24 cellular contexts compared by ENCODE assay signal in genomic region chrX:31871989-31872388, GRCh38.
A peak's percentile ranks its signal among the peaks of the same experiment; 100 is the strongest.
DNase-seq lines count a peak whose midpoint lies in the region; ATAC-seq, FAIRE-seq and TF ChIP-seq lines count a peak whose summit lies in the region.
"Had no signal": no experiment of that assay in that cellular context is flagged by ENCODE, and none has a peak within 500 bp of the region (broad histone marks: within the 10 kb centered on the region; RNA-seq: fewer than 3 reads in every experiment).

No MANE protein-coding gene starts in this region.

- H3K27me3 ChIP-seq in H9 (ENCODE audit: insufficient read depth, low read length) (no peaks in the 10 kb centered on the region), K562 (ENCODE audit: control insufficient read depth in 2 of 2, insufficient read depth in 2 of 2, low read length in 2 of 2) (no peaks in the 10 kb centered on the region), heart right ventricle (no peaks in the 10 kb centered on the region)
- H3K27me3 ChIP-seq: transverse colon had no signal

- TF ChIP-seq POLR2A in K562 (conservative IDR thresholded peaks at IDR 0.05) = no peak

- H3K9me3 ChIP-seq in H9 (ENCODE audit: control insufficient read depth, low read depth, low read length) (no peaks in the 10 kb centered on the region), K562 (replicated peaks; ENCODE audit: control insufficient read depth, insufficient read depth, low read depth, low read length) (no peaks in the 10 kb centered on the region), heart right ventricle (no peaks in the 10 kb centered on the region)
- H3K9me3 ChIP-seq: transverse colon had no signal

- H3K9me1 ChIP-seq in K562 (ENCODE audit: control insufficient read depth, insufficient read depth, low read length) = no peaks in the 10 kb centered on the region

- H3K27ac ChIP-seq in H9 (ENCODE audit: insufficient read length, low read depth, low read length) (no peak overlapping the region), K562 (ENCODE audit: extremely low read depth, low read depth, low read length) (no peak overlapping the region), heart right ventricle (peak overlapping the region in 3 of 10 donors; percentile 15 to 35 (median 19))
- H3K27ac ChIP-seq: parathyroid adenoma, skin epidermis, transverse colon had no signal

- H3K4ac ChIP-seq in H9 (ENCODE audit: low read depth, low read length) = no peak overlapping the region

- H2AFZ ChIP-seq in H9 (ENCODE audit: low read length) (no peak overlapping the region), K562 (ENCODE audit: low read depth, low read length) (no peak overlapping the region)
- H2AFZ ChIP-seq: parathyroid adenoma had no signal

- H3K23me2 ChIP-seq in H9 (ENCODE audit: insufficient read length, low read depth, low read length, poor library complexity, severe bottlenecking) = no peaks in the 10 kb centered on the region

- H2BK5ac ChIP-seq in H9 (ENCODE audit: insufficient read length, low read length) = no peak overlapping the region

- H3K79me2 ChIP-seq in H9 (ENCODE audit: insufficient read depth, low read length) (no peaks in the 10 kb centered on the region), K562 (ENCODE audit: control insufficient read depth, insufficient read depth, low read length) (no peaks in the 10 kb centered on the region)
- H3K79me2 ChIP-seq: parathyroid adenoma had no signal

- no peaks in the 10 kb centered on the region for H3K79me1 ChIP-seq in H9 (ENCODE audit: insufficient read depth, low read depth, low read length, poor library complexity, severe bottlenecking)

- H3K9ac ChIP-seq in H9 (ENCODE audit: extremely low read depth, insufficient read length, low read length) (no peak overlapping the region), K562 (ENCODE audit: insufficient read depth in 1 of 2, low read depth in 2 of 2, low read length in 2 of 2) (no peak overlapping the region)
- H3K9ac ChIP-seq: parathyroid adenoma had no signal

- H3K18ac ChIP-seq in H9 (ENCODE audit: insufficient read length, low read depth, low read length) = no peak overlapping the region

- no peak overlapping the region for H3K4me3 ChIP-seq in K562
- H3K4me3 ChIP-seq in heart right ventricle = peak overlapping the region in 1 of 10 donors; percentile 14
- H3K4me3 ChIP-seq: skin epidermis, transverse colon had no signal

- H3K4me1 ChIP-seq in H9 (ENCODE audit: insufficient read depth, low read length) (no peaks in the 10 kb centered on the region; the same call in 1 of the 2 replicates), K562 (replicated peaks in 1 of 2; ENCODE audit: control insufficient read depth in 2 of 2, insufficient read depth in 2 of 2, low read length in 2 of 2) (peaks cover 0 to 8% of the 10 kb centered on the region in 2 experiments; a peak in 3 of 5 replicates), heart right ventricle (peaks cover 0 to 28% (median 8%) of the 10 kb centered on the region in 9 donors)
- H3K4me1 ChIP-seq: parathyroid adenoma, transverse colon had no signal

- DNase-seq in H9 (no peak), K562 (ENCODE audit: extremely low read depth in 1 of 4, low spot score in 3 of 4) (peak; percentile 39 to 81 (median 59)), heart right ventricle (peak in 1 of 2 donors; percentile 4), D721Med (ENCODE audit: insufficient read length, low spot score) (no peak), MCF 10A (ENCODE audit: unreplicated experiment) (no peak), AG08396 (ENCODE audit: low spot score) (no peak)
- DNase-seq: ACHN; activated CD4-positive, alpha-beta T cell treated with anti-CD3 and anti-CD28 coated beads for 48 hours; activated CD8-positive, alpha-beta memory T cell treated with anti-CD3 and anti-CD28 coated beads, Interleukin-2, amount 10 ng/mL, durations not matched to agents 7 days and 5 days; activated naive CD8-positive, alpha-beta T cell treated with anti-CD3 and anti-CD28 coated beads, Interleukin-2, amount 10 ng/mL, durations not matched to agents 7 days and 5 days; C1 segment of cervical spinal cord; mammary epithelial cell; NCI-H2171 treated with DMSO at 0.1 percent for 48 hours; stimulated activated CD4-positive, alpha-beta T cell treated with anti-CD3 and anti-CD28 coated beads, Interleukin-2, amount 100 ng/mL, for 24 hours; transverse colon had no signal

- peak; percentile 81 for TF ChIP-seq EP300 in K562 (IDR thresholded peaks at IDR 0.05; ENCODE audit: low read length)

- no peak overlapping the region for H2BK15ac ChIP-seq in H9 (ENCODE audit: low read depth, low read length)

- H3K4me1 Mint-ChIP-seq in H9 = peaks cover 6 to 7% of the 10 kb centered on the region in 2 experiments; a peak in 3 of 4 replicates
- H3K4me1 Mint-ChIP-seq in nephron = peaks cover 16% of the 10 kb centered on the region
- H3K4me1 Mint-ChIP-seq in MCF 10A (ENCODE audit: insufficient read depth, unreplicated experiment) = no peaks in the 10 kb centered on the region
- H3K4me1 Mint-ChIP-seq: activated CD8-positive, alpha-beta memory T cell treated with anti-CD3 and anti-CD28 coated beads, Interleukin-2, amount 10 ng/mL, durations not matched to agents 7 days and 5 days; activated naive CD8-positive, alpha-beta T cell treated with anti-CD3 and anti-CD28 coated beads, Interleukin-2, amount 10 ng/mL, durations not matched to agents 7 days and 5 days; activated T-helper 17 cell treated with anti-CD3 and anti-CD28 coated beads, Interleukin-2, amount 50 U/mL, for 72 hours; central memory CD8-positive, alpha-beta T cell; naive thymus-derived CD8-positive, alpha-beta T cell had no signal

- ATAC-seq in K562 (peak; percentile 99), heart right ventricle (peak in 7 of 8 donors; percentile 25 to 80 (median 56)), GM18511 (IDR thresholded peaks at IDR 0.05; ENCODE audit: unreplicated experiment) (no peak)
- ATAC-seq: activated CD8-positive, alpha-beta memory T cell treated with anti-CD3 and anti-CD28 coated beads, Interleukin-2, amount 10 ng/mL, durations not matched to agents 7 days and 5 days; activated T-helper 17 cell treated with anti-CD3 and anti-CD28 coated beads, Interleukin-2, amount 50 U/mL, for 72 hours; naive thymus-derived CD8-positive, alpha-beta T cell had no signal

- H3K27me3 Mint-ChIP-seq in H9 (ENCODE audit: low read depth) (no peaks in the 10 kb centered on the region), nephron (ENCODE audit: low read depth) (no peaks in the 10 kb centered on the region), MCF 10A (ENCODE audit: insufficient read depth, unreplicated experiment) (peaks cover 40% of the 10 kb centered on the region)
- H3K27me3 Mint-ChIP-seq: activated CD8-positive, alpha-beta memory T cell treated with anti-CD3 and anti-CD28 coated beads, Interleukin-2, amount 10 ng/mL, durations not matched to agents 7 days and 5 days; activated naive CD8-positive, alpha-beta T cell treated with anti-CD3 and anti-CD28 coated beads, Interleukin-2, amount 10 ng/mL, durations not matched to agents 7 days and 5 days; activated T-helper 17 cell treated with anti-CD3 and anti-CD28 coated beads, Interleukin-2, amount 50 U/mL, for 72 hours; central memory CD8-positive, alpha-beta T cell; naive thymus-derived CD8-positive, alpha-beta T cell; stimulated activated naive CD8-positive, alpha-beta T cell treated with anti-CD3 and anti-CD28 coated beads, Interleukin-15, Interleukin-2, amounts not matched to agents 100 ng/mL and 50 ng/mL, for 24 hours had no signal

- H2AK5ac ChIP-seq in H9 (ENCODE audit: insufficient read length, low read length) = no peak overlapping the region

- H3K4me2 ChIP-seq in H9 (ENCODE audit: insufficient read depth, insufficient read length, low read length) = no peak overlapping the region
- H3K4me2 ChIP-seq in K562 (ENCODE audit: insufficient read depth, low read length) = no peak overlapping the region

- no peak overlapping the region for H2BK20ac ChIP-seq in H9 (ENCODE audit: low read depth, low read length, poor library complexity, severe bottlenecking)

- H4K91ac ChIP-seq in H9 (ENCODE audit: insufficient read length, low read depth, low read length) = no peak overlapping the region

- H4K20me1 ChIP-seq in H9 (ENCODE audit: control insufficient read depth, insufficient read depth, insufficient read length) (no peaks in the 10 kb centered on the region), K562 (replicated peaks; ENCODE audit: control insufficient read depth, insufficient read depth, low read length) (no peaks in the 10 kb centered on the region)

- H3K27ac Mint-ChIP-seq in H9 = peak overlapping the region in 2 of 3 experiments; percentile 44 to 59; a peak in 1 of 7 replicates
- H3K27ac Mint-ChIP-seq in nephron = peak overlapping the region; percentile 91 to 94 (median 92)
- no peak overlapping the region for H3K27ac Mint-ChIP-seq in MCF 10A (ENCODE audit: low read depth, unreplicated experiment)
- H3K27ac Mint-ChIP-seq: activated CD8-positive, alpha-beta memory T cell treated with anti-CD3 and anti-CD28 coated beads, Interleukin-2, amount 10 ng/mL, durations not matched to agents 7 days and 5 days; activated naive CD8-positive, alpha-beta T cell treated with anti-CD3 and anti-CD28 coated beads, Interleukin-2, amount 10 ng/mL, durations not matched to agents 7 days and 5 days; activated T-helper 17 cell treated with anti-CD3 and anti-CD28 coated beads, Interleukin-2, amount 50 U/mL, for 72 hours; naive thymus-derived CD8-positive, alpha-beta T cell; stimulated activated naive CD8-positive, alpha-beta T cell treated with anti-CD3 and anti-CD28 coated beads, Interleukin-15, Interleukin-2, amounts not matched to agents 100 ng/mL and 50 ng/mL, for 24 hours had no signal

- H3K9me3 Mint-ChIP-seq in H9 (peaks cover 19 to 25% of the 10 kb centered on the region in 2 experiments), nephron (no peaks in the 10 kb centered on the region), MCF 10A (ENCODE audit: unreplicated experiment) (no peaks in the 10 kb centered on the region)
- H3K9me3 Mint-ChIP-seq: activated naive CD8-positive, alpha-beta T cell treated with anti-CD3 and anti-CD28 coated beads, Interleukin-2, amount 10 ng/mL, durations not matched to agents 7 days and 5 days; activated T-helper 17 cell treated with anti-CD3 and anti-CD28 coated beads, Interleukin-2, amount 50 U/mL, for 72 hours; naive thymus-derived CD8-positive, alpha-beta T cell; stimulated activated naive CD8-positive, alpha-beta T cell treated with anti-CD3 and anti-CD28 coated beads, Interleukin-15, Interleukin-2, amounts not matched to agents 100 ng/mL and 50 ng/mL, for 24 hours had no signal

- no peak overlapping the region for H3T11ph ChIP-seq in H9 (ENCODE audit: low read length)

- TF ChIP-seq RAD21 in K562 (CRISPR knock-in tag; conservative IDR thresholded peaks at IDR 0.05 in 1 of 2, IDR thresholded peaks at IDR 0.05 in 1 of 2) = 0 out of 4 replicates have a peak, but pooled peaks of 1 of the 2 experiments have one; percentile 24

- H3K56ac ChIP-seq in H9 (ENCODE audit: insufficient read length, low read depth, low read length) = no peak overlapping the region

- H3K14ac ChIP-seq in H9 (ENCODE audit: insufficient read depth, low read length) = no peak overlapping the region

- H2BK120ac ChIP-seq in H9 (ENCODE audit: low read depth, low read length, poor library complexity, severe bottlenecking) = no peak overlapping the region

- TF ChIP-seq CTCF in H9 (conservative IDR thresholded peaks at IDR 0.05) (no peak), K562 (IDR thresholded peaks at IDR 0.05 in 2 of 3, conservative IDR thresholded peaks at IDR 0.05 in 1 of 3; ENCODE audit: insufficient read depth in 2 of 3, low read depth in 1 of 3, low read length in 3 of 3) (no peak), heart right ventricle (IDR thresholded peaks at IDR 0.05) (no peak), nephron (IDR thresholded peaks at IDR 0.05; ENCODE audit: unreplicated experiment in 3 of 3) (no peak), D721Med (IDR thresholded peaks at IDR 0.05; ENCODE audit: insufficient read depth, missing control alignments) (no peak), MCF 10A (IDR thresholded peaks at IDR 0.05; ENCODE audit: unreplicated experiment) (no peak)

- H3K36me3 ChIP-seq in K562 (ENCODE audit: control insufficient read depth, insufficient read depth, low read length) = no peaks in the 10 kb centered on the region
- no peaks in the 10 kb centered on the region for H3K36me3 ChIP-seq in heart right ventricle
- H3K36me3 ChIP-seq: transverse colon had no signal

- H4K8ac ChIP-seq in H9 (replicated peaks; ENCODE audit: insufficient read length, low read depth, low read length) = no peak overlapping the region

- in situ Hi-C loops in K562 (cut with MboI) = no loop called here

- no peak overlapping the region for H4K5ac ChIP-seq in H9 (ENCODE audit: insufficient read length, low read depth, low read length)

- CTCF ChIA-PET in K562 (lab: Yijun Ruan, JAX; ENCODE audit: low intra/inter-chr PET ratio) (no interaction called here), MCF 10A (lab: Yijun Ruan, JAX) (interaction anchor here (1.4 kb wide), 1 partner anchor 53 kb away, joined by 3 read pairs; no protein-coding TSS in a partner anchor)

- BruUV-seq in K562 (replicated peaks; lab: Mats Ljungman, UMichigan) (no TSS peak), MCF 10A (replicated peaks; lab: Mats Ljungman, UMichigan) (no TSS peak)

- H2BK12ac ChIP-seq in H9 (ENCODE audit: insufficient read length, low read depth, low read length) = no peak overlapping the region

- H3K36me3 Mint-ChIP-seq in H9 (ENCODE audit: insufficient read depth in 1 of 3, low read depth in 3 of 3) (no peaks in the 10 kb centered on the region), nephron (ENCODE audit: low read depth) (no peaks in the 10 kb centered on the region), MCF 10A (ENCODE audit: insufficient read depth, unreplicated experiment) (no peaks in the 10 kb centered on the region)
- H3K36me3 Mint-ChIP-seq: activated CD8-positive, alpha-beta memory T cell treated with anti-CD3 and anti-CD28 coated beads, Interleukin-2, amount 10 ng/mL, durations not matched to agents 7 days and 5 days; activated naive CD8-positive, alpha-beta T cell treated with anti-CD3 and anti-CD28 coated beads, Interleukin-2, amount 10 ng/mL, durations not matched to agents 7 days and 5 days; naive thymus-derived CD8-positive, alpha-beta T cell had no signal

- intact Hi-C loops in K562 (cut with micrococcal nuclease) (no loop called here), heart right ventricle (cut with DNase I) (no loop called here), MCF 10A (cut with micrococcal nuclease) (no loop called here)

- FAIRE-seq in K562 (lab: Jason Lieb, UNC) = peak; percentile 97
- no peak for FAIRE-seq in D721Med (lab: Jason Lieb, UNC)
- FAIRE-seq: TTC549 had no signal

- POLR2A ChIA-PET in K562 (lab: Yijun Ruan, JAX) = interaction anchor here (2.4 kb wide), 1 partner anchor 9 kb away, joined by 9 read pairs; no protein-coding TSS in a partner anchor
- POLR2A ChIA-PET in MCF 10A (lab: Yijun Ruan, JAX) = no interaction called here

- H3K4me3 Mint-ChIP-seq in H9 (no peak overlapping the region), nephron (no peak overlapping the region), MCF 10A (ENCODE audit: unreplicated experiment) (no peak overlapping the region)
- H3K4me3 Mint-ChIP-seq: activated CD8-positive, alpha-beta memory T cell treated with anti-CD3 and anti-CD28 coated beads, Interleukin-2, amount 10 ng/mL, durations not matched to agents 7 days and 5 days; activated naive CD8-positive, alpha-beta T cell treated with anti-CD3 and anti-CD28 coated beads, Interleukin-2, amount 10 ng/mL, durations not matched to agents 7 days and 5 days; activated T-helper 17 cell treated with anti-CD3 and anti-CD28 coated beads, Interleukin-2, amount 50 U/mL, for 72 hours; central memory CD8-positive, alpha-beta T cell; naive thymus-derived CD8-positive, alpha-beta T cell; stimulated activated naive CD8-positive, alpha-beta T cell treated with anti-CD3 and anti-CD28 coated beads, Interleukin-15, Interleukin-2, amounts not matched to agents 100 ng/mL and 50 ng/mL, for 24 hours had no signal

- WGBS in H9 (ENCODE audit: extremely low coverage, insufficient read length, low lambda C conversion rate) = no CpG with 5 or more reads among the region's 2 CpGs
- WGBS in K562 (ENCODE audit: insufficient coverage, low coverage, missing lambda C conversion rate) = 14% methylated on average over 1 of the region's 2 CpGs
- 0 to 2% methylated on average over 2 of the region's 2 CpGs for WGBS in heart right ventricle, 2 donors

- H3K23ac ChIP-seq in H9 (ENCODE audit: insufficient read length, low read depth, low read length) = no peak overlapping the region

Comparison
In these comparisons a context has a peak if more than half of its experiments do, and no peak if none do; other contexts are left out.
1. DNase-seq: peak in K562 (4 of 4); none in H9 (single experiment), D721Med (single experiment), MCF 10A (single experiment) and AG08396 (single experiment).